1 cellular context compared by ENCODE assay signal in genomic region chr20:48832423-48832735, GRCh38.
TF ChIP-seq lines count a peak whose summit lies in the region.

No MANE protein-coding gene starts in this region.

TF ChIP-seq in GM12878, 131 proteins besides CTCF, POLR2A, EP300 and RAD21 (continued from another document):
- no peak for TF ChIP-seq NKRF (conservative IDR thresholded peaks at IDR 0.05)
- 0 out of 2 replicates have a peak, but pooled peaks have one; percentile 16 for TF ChIP-seq EED (IDR thresholded peaks at IDR 0.05; ENCODE audit: low read depth)
- no peak for TF ChIP-seq SMAD5 (IDR thresholded peaks at IDR 0.05; ENCODE audit: low read depth)
- no peak for TF ChIP-seq ZNF592 (IDR thresholded peaks at IDR 0.05)
- no peak for TF ChIP-seq USF2 (IDR thresholded peaks at IDR 0.05; ENCODE audit: borderline replicate concordance, low read depth, low read length)
- TF ChIP-seq CEBPB (IDR thresholded peaks at IDR 0.05; ENCODE audit: borderline replicate concordance in 1 of 2, low read depth in 2 of 2, low read length in 2 of 2), result no peak
- peak; percentile 38; the same call in 1 of the 2 replicates for TF ChIP-seq IKZF1 (conservative IDR thresholded peaks at IDR 0.05)
- TF ChIP-seq MLLT1 (IDR thresholded peaks at IDR 0.05), result no peak
- TF ChIP-seq PRDM15 (CRISPR knock-in tag; IDR thresholded peaks at IDR 0.05), result no peak
- TF ChIP-seq NR2C2 (IDR thresholded peaks at IDR 0.05; ENCODE audit: borderline replicate concordance, control insufficient read depth, insufficient read length, low read depth), result no peak
- TF ChIP-seq SREBF2 (IDR thresholded peaks at IDR 0.05; ENCODE audit: low read length), result no peak
- no peak for TF ChIP-seq MEF2B (IDR thresholded peaks at IDR 0.05; ENCODE audit: partially characterized antibody, poor library complexity, severe bottlenecking)
- no peak for TF ChIP-seq STAT3 (IDR thresholded peaks at IDR 0.05; ENCODE audit: low read depth, low read length)
- TF ChIP-seq RAD51 (IDR thresholded peaks at IDR 0.05), result no peak
- no peak for TF ChIP-seq SUPT20H (IDR thresholded peaks at IDR 0.05; ENCODE audit: borderline replicate concordance, control insufficient read depth, low read depth, low read length)
- no peak for TF ChIP-seq ASH2L (IDR thresholded peaks at IDR 0.05; ENCODE audit: borderline replicate concordance, low read depth)
- TF ChIP-seq HSF1 (IDR thresholded peaks at IDR 0.05; ENCODE audit: low read depth, low read length), result no peak
- no peak for TF ChIP-seq SIN3A (IDR thresholded peaks at IDR 0.05; ENCODE audit: low read depth, low read length)
- no peak for TF ChIP-seq RUNX3 (IDR thresholded peaks at IDR 0.05; ENCODE audit: low read length)
- TF ChIP-seq ATF3 (IDR thresholded peaks at IDR 0.05; ENCODE audit: borderline replicate concordance, extremely low read depth, low read depth, low read length), result no peak
- no peak for TF ChIP-seq SUZ12 (IDR thresholded peaks at IDR 0.05; ENCODE audit: unreplicated experiment)
- no peak for TF ChIP-seq ETV6 (conservative IDR thresholded peaks at IDR 0.05 in 1 of 2, IDR thresholded peaks at IDR 0.05 in 1 of 2; ENCODE audit: borderline replicate concordance in 1 of 2, low read depth in 1 of 2)
- TF ChIP-seq KDM1A (IDR thresholded peaks at IDR 0.05; ENCODE audit: borderline replicate concordance), result no peak
- TF ChIP-seq RFX5 (IDR thresholded peaks at IDR 0.05; ENCODE audit: low read depth, low read length), result no peak
- no peak for TF ChIP-seq FOXM1 (IDR thresholded peaks at IDR 0.05; ENCODE audit: low read depth, low read length)
- TF ChIP-seq CBFB (IDR thresholded peaks at IDR 0.05; ENCODE audit: low read depth), result no peak
- no peak for TF ChIP-seq NFXL1 (IDR thresholded peaks at IDR 0.05; ENCODE audit: borderline replicate concordance)
- no peak for TF ChIP-seq YBX1 (IDR thresholded peaks at IDR 0.05)
- 0 out of 2 replicates have a peak, but pooled peaks have one; percentile 13 for TF ChIP-seq RELB (IDR thresholded peaks at IDR 0.05; ENCODE audit: low read depth)
- no peak for TF ChIP-seq RCOR1 (conservative IDR thresholded peaks at IDR 0.05; ENCODE audit: low read depth, low read length)
- TF ChIP-seq E2F8 (IDR thresholded peaks at IDR 0.05; ENCODE audit: low read depth, partially characterized antibody), result no peak
- no peak for TF ChIP-seq USF1 (IDR thresholded peaks at IDR 0.05; ENCODE audit: borderline replicate concordance, extremely low read length, insufficient read depth, low read depth, low read length)
- TF ChIP-seq NFIC (IDR thresholded peaks at IDR 0.05; ENCODE audit: low read depth, low read length), result no peak
- TF ChIP-seq POU2F2 (IDR thresholded peaks at IDR 0.05; ENCODE audit: borderline replicate concordance, low read depth, low read length), result 0 out of 3 replicates have a peak, but pooled peaks have one; percentile 42
- no peak for TF ChIP-seq BCL11A (IDR thresholded peaks at IDR 0.05; ENCODE audit: low read depth, low read length)
- TF ChIP-seq HDGF (IDR thresholded peaks at IDR 0.05), result no peak
- TF ChIP-seq BMI1 (IDR thresholded peaks at IDR 0.05; ENCODE audit: borderline replicate concordance), result no peak
